8 cellular contexts compared by ENCODE assay signal in genomic region chr6:116680880-116681672, GRCh38. TPM values are rescaled to one million over a fixed set of nuclear protein-coding genes. Genes with fewer than 3 reads are reported as not detected.
DNase-seq lines count a peak whose midpoint lies in the region; ATAC-seq and TF ChIP-seq lines count a peak whose summit lies in the region.

Gene KPNA5 (plus strand): TSS chr6:116681211. CDS start chr6:116681335, 124 bp downstream.

- no peaks in the 10 kb centered on the region for H3K27me3 Mint-ChIP-seq in IgD-negative memory B cell

- H3K4me3 ChIP-seq in epithelial cell of proximal tubule (ENCODE audit: low read depth, low read length) (peak within 1 kb of the TSS; percentile 65), mucosa of stomach (ENCODE audit: low read length) (peak within 1 kb of the TSS; percentile 51)

- H3K36me3 Mint-ChIP-seq in IgD-negative memory B cell, result peaks cover 11% of the 10 kb centered on the region

- H3K4me3 Mint-ChIP-seq in IgD-negative memory B cell, result peak within 1 kb of the TSS; percentile 97 to 99 (median 98)

- H3K9ac ChIP-seq in mucosa of stomach (ENCODE audit: low read length), result peak within 1 kb of the TSS; percentile 79

- no peak for TF ChIP-seq CTCF in epithelial cell of proximal tubule (conservative IDR thresholded peaks at IDR 0.05; ENCODE audit: low read depth, low read length)

- H3K4me1 Mint-ChIP-seq in IgD-negative memory B cell, result peaks cover 32 to 34% (median 33%) of the 10 kb centered on the region in 3 donors

- DNase-seq in DMS153 (lab: John Stamatoyannopoulos, UW), result peak; percentile 87
- peak; percentile 98 for DNase-seq in OCI-M1 (lab: John Stamatoyannopoulos, UW)
- DNase-seq in activated T-cell treated with anti-CD3 and anti-CD28 coated beads for 48 hours (ENCODE audit: low read depth), result peak; percentile 89
- no peak for DNase-seq in epithelial cell of proximal tubule (ENCODE audit: low read depth)
- DNase-seq in stimulated activated CD8-positive, alpha-beta memory T cell treated with anti-CD3 and anti-CD28 coated beads, Interleukin-4, amount 100 ng/mL, for 48 hours, result peak; percentile 92

- no peaks in the 10 kb centered on the region for H3K36me3 ChIP-seq in mucosa of stomach (ENCODE audit: control insufficient read depth, insufficient read depth, low read length)

- H3K27me3 ChIP-seq in mucosa of stomach (ENCODE audit: control insufficient read depth, insufficient read depth, low read length), result no peaks in the 10 kb centered on the region

- peak within 1 kb of the TSS; percentile 93 to 99 (median 97) for H3K27ac Mint-ChIP-seq in IgD-negative memory B cell

- H3K9me3 Mint-ChIP-seq in IgD-negative memory B cell, result peaks cover 0 to 7% (median 0%) of the 10 kb centered on the region in 3 donors

- ATAC-seq in GM21576 (IDR thresholded peaks at IDR 0.05; ENCODE audit: unreplicated experiment), result peak; percentile 97

- H3K9me3 ChIP-seq in mucosa of stomach (ENCODE audit: control insufficient read depth, low read length), result no peaks in the 10 kb centered on the region

- H3K4me1 ChIP-seq in mucosa of stomach (ENCODE audit: control insufficient read depth, insufficient read depth, low read length), result no peaks in the 10 kb centered on the region

RNA-seq across cellular contexts. Expression of gene KPNA5, which starts in this region (rescaled TPM):
- 11.5 TPM for polyA plus RNA-seq in IgD-negative memory B cell
- 2.5 and 2.9 TPM in 2 replicates for total RNA-seq in epithelial cell of proximal tubule
